In the genomic region with DNA sequence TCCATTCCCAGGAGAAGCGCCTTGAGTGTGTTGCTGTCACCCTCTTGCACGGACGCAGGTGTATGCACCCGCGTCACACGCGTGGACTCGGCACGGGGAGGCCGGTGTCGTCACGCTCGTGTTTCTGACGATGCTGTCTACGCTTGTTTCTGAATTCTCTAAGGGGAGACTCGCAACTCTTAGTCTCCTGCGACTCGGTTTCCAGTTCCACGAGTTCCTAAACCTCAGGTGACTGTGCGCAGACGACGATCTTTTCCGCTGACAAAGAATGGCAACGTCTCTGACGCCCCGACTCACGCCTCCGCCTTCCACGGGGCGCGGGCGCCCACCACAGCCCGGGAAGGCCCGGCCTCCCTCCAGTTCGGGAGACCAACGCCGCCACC, we compare ENCODE assay signal across 9 cellular contexts. TPM values are rescaled to one million over a fixed set of nuclear protein-coding genes. Genes with fewer than 3 reads are reported as not detected.
DNase-seq lines count a peak whose midpoint lies in the region; ATAC-seq, FAIRE-seq and TF ChIP-seq lines count a peak whose summit lies in the region.
"Had no signal": no experiment of that assay in that cellular context is flagged by ENCODE, and none has a peak within 500 bp of the region (broad histone marks: within the 10 kb centered on the region; RNA-seq: fewer than 3 reads in every experiment).

No MANE protein-coding gene starts in this region.

- WGBS in stomach, 5 donors, result 0 to 1% (median 0%) methylated on average over 16 to 37 of the region's 37 CpGs

- TF ChIP-seq EP300 in stomach (IDR thresholded peaks at IDR 0.05), result no peak

- DNase-seq in NCI-H2227 (lab: John Stamatoyannopoulos, UW; ENCODE audit: unreplicated experiment) (peak; percentile 45), NCI-H2227 treated with DMSO at 0.1 percent for 48 hours (lab: John Stamatoyannopoulos, UW) (no peak), MG63 (peak; percentile 10), bronchial epithelial cell (ENCODE audit: low read depth) (no peak), left lobe of liver (ENCODE audit: low spot score) (peak; percentile 58), stomach (no peak)

- H3K9me3 ChIP-seq in MG63 (no peaks in the 10 kb centered on the region), stomach (no peaks in the 10 kb centered on the region)

- H3K27me3 ChIP-seq in MG63, result no peaks in the 10 kb centered on the region
- H3K27me3 ChIP-seq in bronchial epithelial cell (ENCODE audit: control insufficient read depth, insufficient read depth, low read length), result no peaks in the 10 kb centered on the region
- no peaks in the 10 kb centered on the region for H3K27me3 ChIP-seq in stomach

- ATAC-seq in left lobe of liver (no peak), HG02571 (IDR thresholded peaks at IDR 0.05; ENCODE audit: unreplicated experiment) (no peak), HG02678 (IDR thresholded peaks at IDR 0.05; ENCODE audit: unreplicated experiment) (no peak)

- H3K36me3 ChIP-seq in MG63, result peaks cover 17% of the 10 kb centered on the region
- H3K36me3 ChIP-seq in bronchial epithelial cell (ENCODE audit: control insufficient read depth, insufficient read depth, low read length), result peaks cover 6% of the 10 kb centered on the region
- peaks cover 0 to 29% (median 24%) of the 10 kb centered on the region in 4 donors for H3K36me3 ChIP-seq in stomach

- peak overlapping the region; percentile 90 to 100 (median 98) for H3K27ac ChIP-seq in stomach

- no peak for FAIRE-seq in bronchial epithelial cell (lab: Jason Lieb, UNC)

- no peak for TF ChIP-seq POLR2A in stomach (IDR thresholded peaks at IDR 0.05)

- intact Hi-C loops in stomach (cut with DNase I; ENCODE audit: low total_unique reads), result loop anchor here (10.0 kb wide), 1 partner anchor 54 kb away; no protein-coding TSS in a partner anchor

- H3K4me1 ChIP-seq in stomach, result peaks cover 17 to 74% (median 51%) of the 10 kb centered on the region in 4 donors

- H3K4me3 ChIP-seq in MG63, result peak overlapping the region; percentile 91
- H3K4me3 ChIP-seq in bronchial epithelial cell (ENCODE audit: low read depth, low read length), result peak overlapping the region; percentile 76
- H3K4me3 ChIP-seq in stomach, result peak overlapping the region; percentile 66 to 80 (median 74)

- no peak for TF ChIP-seq CTCF in bronchial epithelial cell (IDR thresholded peaks at IDR 0.05; ENCODE audit: insufficient read depth, low read length, severe bottlenecking)
- TF ChIP-seq CTCF in stomach (IDR thresholded peaks at IDR 0.05), result no peak

RNA-seq across cellular contexts. Expression of gene IDI1, which starts 0.6 kb away (rescaled TPM):
- 53.1 and 96.2 TPM in 2 replicates for total RNA-seq in MG63 (2014; rRNA removed; shearing (Covaris generic); ENCODE audit: low replicate concordance)
- total RNA-seq in bronchial epithelial cell, result 54.5 and 55.8 TPM in 2 replicates
- total RNA-seq in left lobe of liver, result 22.7 TPM
- total RNA-seq in stomach, result 10 to 100 TPM; 18.4 to 79.1 (median 21.6) TPM
- 10 to 100 TPM; 31.6 to 76.5 (median 54.7) TPM for polyA plus RNA-seq in stomach

RNA-seq across cellular contexts. Expression of gene WDR37, which starts 7.8 kb away (rescaled TPM):
- 5.3 and 6.3 TPM in 2 replicates for total RNA-seq in MG63 (2014; rRNA removed; shearing (Covaris generic); ENCODE audit: low replicate concordance)
- 11.1 and 11.3 TPM in 2 replicates for total RNA-seq in bronchial epithelial cell
- 8.5 TPM for total RNA-seq in left lobe of liver
- total RNA-seq in stomach, result 100 to 1,000 TPM in 1 of 5 donors, 10 to 100 TPM in 4; 11.9 to 165 (median 18.0) TPM
- polyA plus RNA-seq in stomach, result 1 to 10 TPM; 5.3 to 5.7 (median 5.3) TPM

RNA-seq across cellular contexts. Expression of gene IDI2, which starts 22.7 kb away (rescaled TPM):
- total RNA-seq in MG63 (2014; rRNA removed; shearing (Covaris generic); ENCODE audit: low replicate concordance), result not detected in 2 replicates
- total RNA-seq in bronchial epithelial cell (not detected in 2 replicates), left lobe of liver (not detected), stomach (1 to 10 TPM in 1 of 5 donors, not detected in 4; 2.9 TPM)
- not detected for polyA plus RNA-seq in stomach
- total RNA-seq: Daoy had no signal

Comparison
In these comparisons a context has a peak if more than half of its experiments do, and no peak if none do; other contexts are left out.
1. DNase-seq: peak in NCI-H2227 (single experiment), MG63 (single experiment) and left lobe of liver (single experiment); none in NCI-H2227 treated with DMSO at 0.1 percent for 48 hours (single experiment), bronchial epithelial cell (single experiment) and stomach (single experiment).
2. Peak in every context shown above with its lines, with median percentiles within 50 percentile points of each other: H3K4me3 ChIP-seq.